ENCODE assay signal across 8 cellular contexts in the genomic region with DNA sequence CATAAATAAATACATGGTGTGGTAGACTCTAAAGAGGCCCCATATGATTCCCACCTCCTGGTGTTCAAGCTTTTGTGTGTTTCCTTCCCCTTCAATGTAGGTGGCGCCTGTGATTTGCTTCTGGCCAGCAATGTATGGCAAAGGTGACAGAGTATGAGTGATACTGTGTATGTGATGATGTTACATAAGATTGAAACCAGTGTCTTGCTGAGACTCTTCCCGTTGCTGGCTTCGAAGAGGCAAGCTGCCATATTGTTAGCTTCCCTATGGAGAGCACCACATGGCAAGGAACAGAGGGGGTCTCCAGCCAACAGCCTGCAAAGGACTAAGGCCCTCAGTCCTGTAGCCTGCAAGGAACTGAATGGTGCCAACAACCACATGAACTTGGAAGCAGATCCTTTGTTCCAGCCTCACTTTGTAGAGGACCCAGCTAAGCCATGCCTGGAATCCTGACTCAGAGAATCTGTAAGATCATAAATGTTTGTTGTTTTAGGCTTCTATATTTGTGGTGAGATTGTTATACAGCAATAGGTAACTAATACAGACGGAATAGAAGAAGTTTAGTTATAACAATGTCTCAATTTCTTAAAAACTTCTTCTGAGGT. TPM values are rescaled to one million over a fixed set of nuclear protein-coding genes. Genes with fewer than 3 reads are reported as not detected.
DNase-seq lines count a peak whose midpoint lies in the region; ATAC-seq, FAIRE-seq and TF ChIP-seq lines count a peak whose summit lies in the region.

No MANE protein-coding gene starts in this region.

- no peak for TF ChIP-seq CTCF in foreskin fibroblast (IDR thresholded peaks at IDR 0.05; ENCODE audit: low read depth, low read length)

- POLR2A ChIA-PET in CD8-positive, alpha-beta memory T cell (lab: Charles Lee): interaction anchor here (4.0 kb wide), 1 partner anchor 61 kb away, joined by 44 read pairs; a partner anchor contains a TSS

- H3K36me3 ChIP-seq in CD8-positive, alpha-beta memory T cell (ENCODE audit: insufficient read depth, low read length): no peaks in the 10 kb centered on the region

- ATAC-seq in GM18873 (IDR thresholded peaks at IDR 0.05; ENCODE audit: low FRiP score, unreplicated experiment): no peak
- ATAC-seq in GM18511 (IDR thresholded peaks at IDR 0.05; ENCODE audit: unreplicated experiment): no peak

- H3K9me3 Mint-ChIP-seq in CD8-positive, alpha-beta memory T cell: no peaks in the 10 kb centered on the region

- CTCF ChIA-PET in CD8-positive, alpha-beta memory T cell (lab: Charles Lee): no interaction called here

- FAIRE-seq in GM19239 (lab: Jason Lieb, UNC): peak; percentile 73

- H3K27ac ChIP-seq in CD8-positive, alpha-beta memory T cell (ENCODE audit: low read depth, low read length): no peak overlapping the region

- no peak overlapping the region for H3K4me3 ChIP-seq in CD8-positive, alpha-beta memory T cell (ENCODE audit: low read length)
- H3K4me3 ChIP-seq in foreskin fibroblast (ENCODE audit: low read depth in 1 of 2, low read length in 2 of 2): no peak overlapping the region

- peak overlapping the region; percentile 94 to 98 (median 97) for H3K4me3 Mint-ChIP-seq in CD8-positive, alpha-beta memory T cell

- H3K27ac Mint-ChIP-seq in CD8-positive, alpha-beta memory T cell: peak overlapping the region; percentile 1 to 100 (median 99)

- H3K9me3 ChIP-seq in CD8-positive, alpha-beta memory T cell (ENCODE audit: low read length): no peaks in the 10 kb centered on the region

- H3K27me3 Mint-ChIP-seq in CD8-positive, alpha-beta memory T cell: peaks cover 0 to 4% of the 10 kb centered on the region in 2 donors

- no peaks in the 10 kb centered on the region for H3K27me3 ChIP-seq in CD8-positive, alpha-beta memory T cell (ENCODE audit: insufficient read depth, low read length, poor library complexity, severe bottlenecking)

- peaks cover 29 to 58% (median 51%) of the 10 kb centered on the region in 3 donors for H3K4me1 Mint-ChIP-seq in CD8-positive, alpha-beta memory T cell

- no peak for DNase-seq in CD8-positive, alpha-beta memory T cell
- DNase-seq in GM19239 (ENCODE audit: insufficient read length, low spot score) (no peak), RKO (ENCODE audit: low spot score) (peak; percentile 46), foreskin fibroblast (peak; percentile 20 to 53), DMS153 treated with DMSO at 0.1 percent for 48 hours (lab: John Stamatoyannopoulos, UW; ENCODE audit: unreplicated experiment) (no peak), NCI-H1436 treated with DMSO at 0.1 percent for 48 hours (lab: John Stamatoyannopoulos, UW) (no peak)

- H3K4me1 ChIP-seq in CD8-positive, alpha-beta memory T cell (ENCODE audit: insufficient read depth, low read length): peaks cover 43% of the 10 kb centered on the region

- peaks cover 3 to 30% (median 5%) of the 10 kb centered on the region in 3 donors for H3K36me3 Mint-ChIP-seq in CD8-positive, alpha-beta memory T cell

RNA-seq across cellular contexts. Expression of a gene that starts 1.7 kb away (rescaled TPM):
- total RNA-seq in CD8-positive, alpha-beta memory T cell: 10 to 100 TPM; 81.9 to 84.3 TPM
- 62.4 TPM for polyA plus RNA-seq in CD8-positive, alpha-beta memory T cell

Comparison
In these comparisons a context has a peak if more than half of its experiments do, and no peak if none do; other contexts are left out.
1. DNase-seq: peak in RKO (single experiment) and foreskin fibroblast (2 of 2); none in CD8-positive, alpha-beta memory T cell (0 of 5), GM19239 (single experiment), DMS153 treated with DMSO at 0.1 percent for 48 hours (single experiment) and NCI-H1436 treated with DMSO at 0.1 percent for 48 hours (single experiment).